ENCODE assay signal across 33 cellular contexts in the genomic region with DNA sequence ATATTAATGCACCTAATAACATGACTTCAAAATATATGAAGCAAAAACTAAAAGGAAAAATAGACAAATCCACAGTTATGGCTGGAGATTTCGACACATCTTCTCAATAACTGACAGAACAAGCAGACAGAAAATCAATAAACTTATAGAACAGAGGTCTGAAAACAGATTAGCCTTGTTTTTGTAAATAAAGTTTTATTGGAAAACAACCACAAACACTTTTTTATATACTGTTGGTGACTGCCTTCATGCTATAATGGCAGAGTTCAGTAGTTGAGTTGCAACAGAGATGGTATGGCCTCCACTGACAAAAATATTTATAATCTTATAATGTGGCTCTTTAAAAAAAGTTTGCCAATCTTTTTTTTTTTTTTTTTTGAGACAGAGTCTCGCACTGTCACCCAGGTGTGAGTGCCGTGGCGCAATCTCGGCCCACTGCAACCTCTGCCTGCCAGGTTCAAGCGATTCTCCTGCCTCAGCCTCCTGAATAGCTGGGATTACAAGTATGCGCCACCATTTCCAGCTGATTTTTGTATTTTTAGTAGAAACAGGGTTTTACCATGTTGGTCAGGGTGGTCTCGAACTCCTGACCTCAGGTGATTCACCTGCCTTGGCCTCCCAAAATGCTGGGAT. TPM values are rescaled to one million over a fixed set of nuclear protein-coding genes. Genes with fewer than 3 reads are reported as not detected.
"Had no signal": no experiment of that assay in that cellular context is flagged by ENCODE, and none has a peak within 500 bp of the region (broad histone marks: within the 10 kb centered on the region; RNA-seq: fewer than 3 reads in every experiment).

No MANE protein-coding gene starts in this region.

- ATAC-seq: naive thymus-derived CD8-positive, alpha-beta T cell; natural killer cell treated with Interleukin-12 subunit alpha and Interleukin-12 subunit beta and Interleukin-15 and Interleukin-18, amount 100 ng/mL, for 72 hours; psoas muscle; right cardiac atrium; sciatic nerve; stimulated activated memory B cell treated with anti-CD40 and anti-IgM and Interleukin-4, amounts not matched to agents 10 μg/mL and 1 μg/mL and 100 μg/mL, for 72 hours; stimulated activated naive CD8-positive, alpha-beta T cell treated with anti-CD3 and anti-CD28 coated beads, Interleukin-15, amount 100 ng/mL, for 72 hours; stimulated activated naive CD8-positive, alpha-beta T cell treated with anti-CD3 and anti-CD28 coated beads, Interleukin-15, Interleukin-2, amounts not matched to agents 100 U/mL and 50 U/mL, for 24 hours; upper lobe of right lung had no signal

- H3K4me1 Mint-ChIP-seq: naive thymus-derived CD8-positive, alpha-beta T cell; stimulated activated memory B cell treated with anti-CD40 and anti-IgM and Interleukin-4, amounts not matched to agents 10 μg/mL and 1 μg/mL and 100 μg/mL, for 72 hours had no signal

- H3K4me1 ChIP-seq: parathyroid adenoma, psoas muscle, suprapubic skin, testis, uterus had no signal

- H3K27ac Mint-ChIP-seq: natural killer cell treated with Interleukin-12 subunit alpha and Interleukin-12 subunit beta and Interleukin-15 and Interleukin-18, amount 100 ng/mL, for 72 hours; nephron progenitor cell; progenitor cell of endocrine pancreas; stimulated activated memory B cell treated with anti-CD40 and anti-IgM and Interleukin-4, amounts not matched to agents 10 μg/mL and 1 μg/mL and 100 μg/mL, for 72 hours; stimulated activated naive CD8-positive, alpha-beta T cell treated with anti-CD3 and anti-CD28 coated beads, Interleukin-15, amount 100 ng/mL, for 72 hours; type B pancreatic cell had no signal

- H3K36me3 Mint-ChIP-seq: type B pancreatic cell had no signal

- H3K36me3 ChIP-seq: neutrophil, ovary, spleen, suprapubic skin, tibial artery, transverse colon, upper lobe of right lung, uterus had no signal

- H2AFZ ChIP-seq: parathyroid adenoma had no signal

- H3K4me3 Mint-ChIP-seq: naive thymus-derived CD8-positive, alpha-beta T cell; natural killer cell treated with Interleukin-12 subunit alpha and Interleukin-12 subunit beta and Interleukin-15 and Interleukin-18, amount 100 ng/mL, for 72 hours; nephron progenitor cell; neural crest cell; stimulated activated memory B cell treated with anti-CD40 and anti-IgM and Interleukin-4, amounts not matched to agents 10 μg/mL and 1 μg/mL and 100 μg/mL, for 72 hours; stimulated activated naive CD8-positive, alpha-beta T cell treated with anti-CD3 and anti-CD28 coated beads, Interleukin-15, amount 100 ng/mL, for 72 hours; type B pancreatic cell had no signal

- H3K27me3 ChIP-seq: ovary, testis, upper lobe of right lung, uterus had no signal

- H3K27ac ChIP-seq: neutrophil, ovary, parathyroid adenoma, psoas muscle, skin epidermis, spleen, suprapubic skin, testis, tibial artery, transverse colon, upper lobe of right lung, uterus had no signal

- H3K9me3 ChIP-seq: neutrophil, ovary, suprapubic skin, testis, upper lobe of right lung, uterus had no signal

- H3K4me3 ChIP-seq: ovary, psoas muscle, skin epidermis, smooth muscle cell, spleen, suprapubic skin, testis, tibial artery, transverse colon, upper lobe of right lung, uterus had no signal

- DNase-seq: naive thymus-derived CD8-positive, alpha-beta T cell; nephron progenitor cell; nucleus accumbens; ovary; posterior cingulate gyrus; psoas muscle; right cardiac atrium; spleen; stimulated activated CD4-positive, alpha-beta T cell treated with anti-CD3 and anti-CD28 coated beads, Interleukin-12 subunit alpha, Interleukin-12 subunit beta, amount 100 ng/mL, for 4 hours; stimulated activated CD4-positive, alpha-beta T cell treated with anti-CD3 and anti-CD28 coated beads, Interleukin-1b, Interleukin-23, amount 100 ng/mL, for 48 hours; stimulated activated CD4-positive, alpha-beta T cell treated with anti-CD3 and anti-CD28 coated beads, Interleukin-4, amount 100 ng/mL, for 1 hour; stimulated activated CD4-positive, alpha-beta T cell treated with anti-CD3 and anti-CD28 coated beads, Interleukin-4, amount 100 ng/mL, for 4 hours; stimulated activated CD8-positive, alpha-beta memory T cell treated with anti-CD3 and anti-CD28 coated beads, Interleukin-4, amount 100 ng/mL, for 48 hours; stimulated activated naive CD4-positive, alpha-beta T cell; stimulated activated naive CD8-positive, alpha-beta T cell treated with anti-CD3 and anti-CD28 coated beads, Interleukin-15, amount 100 ng/mL, for 72 hours; stimulated activated naive CD8-positive, alpha-beta T cell treated with anti-CD3 and anti-CD28 coated beads, Interleukin-15, Interleukin-2, amounts not matched to agents 100 U/mL and 50 U/mL, for 24 hours; substantia nigra; testis; tibial artery; transverse colon; upper lobe of right lung; uterus had no signal

- H3K79me2 ChIP-seq: parathyroid adenoma had no signal

- H3K4me2 ChIP-seq: smooth muscle cell had no signal

- H3K9ac ChIP-seq: parathyroid adenoma had no signal

RNA-seq across cellular contexts. Expression of a gene that starts 52.2 kb away (rescaled TPM):
- total RNA-seq: naive thymus-derived CD8-positive, alpha-beta T cell had no signal
- polyA plus RNA-seq: naive thymus-derived CD8-positive, alpha-beta T cell had no signal
